ENCODE assay signal across 17 cellular contexts in genomic region chr5:156119692-156120091, GRCh38.
DNase-seq lines count a peak whose midpoint lies in the region; ATAC-seq lines count a peak whose summit lies in the region.
"Had no signal": no experiment of that assay in that cellular context is flagged by ENCODE, and none has a peak within 500 bp of the region (broad histone marks: within the 10 kb centered on the region; RNA-seq: fewer than 3 reads in every experiment).

No MANE protein-coding gene starts in this region.

- peaks cover 38% of the 10 kb centered on the region for H3K27me3 Mint-ChIP-seq in central memory CD8-positive, alpha-beta T cell

- peaks cover 4% of the 10 kb centered on the region for H3K4me1 Mint-ChIP-seq in central memory CD8-positive, alpha-beta T cell
- H3K4me1 Mint-ChIP-seq in stimulated activated effector memory CD8-positive, alpha-beta T cell treated with anti-CD3 and anti-CD28 coated beads, Interleukin-12 subunit alpha, Interleukin-12 subunit beta, amount 100 ng/mL, for 72 hours: no peaks in the 10 kb centered on the region

- in situ Hi-C loops in KBM-7 (cut with MboI; ENCODE audit: low pct_unique_long_range_greater_than_20kb, low sequenced_read_pairs): no loop called here

- no peaks in the 10 kb centered on the region for H3K9me3 Mint-ChIP-seq in central memory CD8-positive, alpha-beta T cell
- H3K9me3 Mint-ChIP-seq in stimulated activated effector memory CD8-positive, alpha-beta T cell treated with anti-CD3 and anti-CD28 coated beads, Interleukin-12 subunit alpha, Interleukin-12 subunit beta, amount 100 ng/mL, for 72 hours: no peaks in the 10 kb centered on the region
- H3K9me3 Mint-ChIP-seq: CD4-positive, alpha-beta T cell; GM23338 had no signal

- no peak overlapping the region for H3K27ac Mint-ChIP-seq in central memory CD8-positive, alpha-beta T cell (ENCODE audit: low read depth)
- peak overlapping the region; percentile 42 for H3K27ac Mint-ChIP-seq in stimulated activated effector memory CD8-positive, alpha-beta T cell treated with anti-CD3 and anti-CD28 coated beads, Interleukin-12 subunit alpha, Interleukin-12 subunit beta, amount 100 ng/mL, for 72 hours
- H3K27ac Mint-ChIP-seq: CD4-positive, alpha-beta T cell; GM23338; HFFc6 had no signal

- ATAC-seq in central memory CD8-positive, alpha-beta T cell (replicated peaks; ENCODE audit: extremely low read depth, poor library complexity, severe bottlenecking): peak; percentile 24
- ATAC-seq in stimulated activated effector memory CD8-positive, alpha-beta T cell treated with anti-CD3 and anti-CD28 coated beads, Interleukin-12 subunit alpha, Interleukin-12 subunit beta, amount 100 ng/mL, for 72 hours: no peak
- ATAC-seq: A549, GM23338 had no signal

- peak in 2 of 3 experiments; percentile 8 to 63 for DNase-seq in NCI-H1417 (lab: John Stamatoyannopoulos, UW)
- no peak for DNase-seq in NCI-H1417 treated with DMSO at 0.1 percent for 48 hours (lab: John Stamatoyannopoulos, UW)
- peak; percentile 70 for DNase-seq in NCI-H2227 (lab: John Stamatoyannopoulos, UW; ENCODE audit: unreplicated experiment)
- no peak for DNase-seq in central memory CD8-positive, alpha-beta T cell (ENCODE audit: low spot score in 2 of 2)
- DNase-seq in stimulated activated effector memory CD8-positive, alpha-beta T cell treated with anti-CD3 and anti-CD28 coated beads, Interleukin-12 subunit alpha, Interleukin-12 subunit beta, amount 100 ng/mL, for 72 hours (ENCODE audit: low spot score in 2 of 2): no peak
- no peak for DNase-seq in KBM-7
- DNase-seq in HuH-7.5 (ENCODE audit: low spot score): no peak
- DNase-seq: AML-193; Caco-2; CD4-positive, alpha-beta T cell; DMS153; DMS79; GDM1; HCEC 1CT; HFFc6 had no signal

- H3K36me3 Mint-ChIP-seq in central memory CD8-positive, alpha-beta T cell (ENCODE audit: insufficient read depth): no peaks in the 10 kb centered on the region
- H3K36me3 Mint-ChIP-seq in stimulated activated effector memory CD8-positive, alpha-beta T cell treated with anti-CD3 and anti-CD28 coated beads, Interleukin-12 subunit alpha, Interleukin-12 subunit beta, amount 100 ng/mL, for 72 hours: no peaks in the 10 kb centered on the region

- H3K4me3 Mint-ChIP-seq in central memory CD8-positive, alpha-beta T cell: no peak overlapping the region
- H3K4me3 Mint-ChIP-seq in stimulated activated effector memory CD8-positive, alpha-beta T cell treated with anti-CD3 and anti-CD28 coated beads, Interleukin-12 subunit alpha, Interleukin-12 subunit beta, amount 100 ng/mL, for 72 hours: no peak overlapping the region
- H3K4me3 Mint-ChIP-seq: CD4-positive, alpha-beta T cell; GM23338; HFFc6 had no signal

Comparison
In these comparisons a context has a peak if more than half of its experiments do, and no peak if none do; other contexts are left out.
1. DNase-seq: peak in NCI-H1417 (2 of 3) and NCI-H2227 (single experiment); none in NCI-H1417 treated with DMSO at 0.1 percent for 48 hours (single experiment), central memory CD8-positive, alpha-beta T cell (0 of 2), stimulated activated effector memory CD8-positive, alpha-beta T cell treated with anti-CD3 and anti-CD28 coated beads, Interleukin-12 subunit alpha, Interleukin-12 subunit beta, amount 100 ng/mL, for 72 hours (0 of 2), KBM-7 (single experiment) and HuH-7.5 (single experiment).